Comparison of ENCODE assay signal across 16 cellular contexts in genomic region chr12:82855872-82856271, GRCh38.
A peak's percentile ranks its signal among the peaks of the same experiment; 100 is the strongest.
DNase-seq lines count a peak whose midpoint lies in the region; ATAC-seq, FAIRE-seq and TF ChIP-seq lines count a peak whose summit lies in the region.
"Had no signal": no experiment of that assay in that cellular context is flagged by ENCODE, and none has a peak within 500 bp of the region (broad histone marks: within the 10 kb centered on the region; RNA-seq: fewer than 3 reads in every experiment).

No MANE protein-coding gene starts in this region.

- FAIRE-seq in H1 (lab: Jason Lieb, UNC) (no peak), D721Med (lab: Jason Lieb, UNC) (no peak)

- H3K27me3 ChIP-seq in H1 (replicated peaks in 1 of 4; ENCODE audit: control insufficient read depth in 3 of 4, extremely low read depth in 1 of 4, insufficient read depth in 3 of 4, low read length in 3 of 4) = no peaks in the 10 kb centered on the region; a peak in 1 of 7 replicates
- H3K27me3 ChIP-seq: ovary had no signal

- no peak overlapping the region for H4K8ac ChIP-seq in H1 (ENCODE audit: extremely low read depth, insufficient read depth, low read length)

- H2BK120ac ChIP-seq in H1 (replicated peaks; ENCODE audit: low read depth, low read length) = no peak overlapping the region

- no peak for TF ChIP-seq CTCF in H1 (IDR thresholded peaks at IDR 0.05; ENCODE audit: control extremely low read depth in 1 of 3, insufficient read depth in 1 of 3, low read depth in 1 of 3, low read length in 3 of 3)
- TF ChIP-seq CTCF in D721Med (IDR thresholded peaks at IDR 0.05; ENCODE audit: insufficient read depth, missing control alignments) = no peak

- 0 out of 2 replicates have a peak overlapping the region, but pooled peaks have one; percentile 22 for H2BK12ac ChIP-seq in H1 (ENCODE audit: low read depth, low read length)

- no peaks in the 10 kb centered on the region for H3K23me2 ChIP-seq in H1 (ENCODE audit: low read depth, low read length)

- no peak overlapping the region for H2BK15ac ChIP-seq in H1 (ENCODE audit: low read length)

- no peak overlapping the region for H2AK5ac ChIP-seq in H1 (ENCODE audit: low read depth, low read length)

- peaks cover 3 to 11% (median 7%) of the 10 kb centered on the region in 4 experiments; a peak in 5 of 7 replicates for H3K4me1 ChIP-seq in H1 (replicated peaks in 1 of 4; ENCODE audit: control insufficient read depth in 3 of 4, insufficient read depth in 4 of 4, low read length in 3 of 4)

- POLR2A ChIA-PET in H1 (lab: Charles Lee; ENCODE audit: partially characterized antibody) = no interaction called here

- no peak overlapping the region for H3K23ac ChIP-seq in H1 (ENCODE audit: insufficient read length)

- H3K9me3 ChIP-seq in H1 (ENCODE audit: insufficient read depth in 2 of 2, low read depth in 1 of 2, low read length in 1 of 2) = no peaks in the 10 kb centered on the region
- H3K9me3 ChIP-seq: ovary had no signal

- H3K4me2 ChIP-seq in H1 (ENCODE audit: insufficient read depth in 1 of 2, low read depth in 2 of 2, low read length in 2 of 2) = no peak overlapping the region

- no peaks in the 10 kb centered on the region for H4K20me1 ChIP-seq in H1 (replicated peaks in 1 of 2; ENCODE audit: control insufficient read depth in 1 of 2, insufficient read depth in 2 of 2, low read length in 2 of 2)

- no peak overlapping the region for H4K5ac ChIP-seq in H1 (ENCODE audit: insufficient read length, low read depth, low read length)

- H3K18ac ChIP-seq in H1 (ENCODE audit: extremely low read depth, low read length) = no peak overlapping the region

- no peak overlapping the region for H3K4me3 ChIP-seq in H1 (ENCODE audit: extremely low read depth in 1 of 4, insufficient read depth in 2 of 4, low read depth in 3 of 4, low read length in 4 of 4)
- H3K4me3 ChIP-seq: ovary had no signal

- no peak for DNase-seq in H1 (ENCODE audit: low read depth in 1 of 2, low spot score in 2 of 2)
- DNase-seq in D721Med (ENCODE audit: insufficient read length, low spot score) = no peak
- no peak for DNase-seq in germinal center (ENCODE audit: low spot score)
- DNase-seq: HCEC 1CT; hippocampal formation; left colon; NCI-H187 treated with DMSO at 0.1 percent for 48 hours; NCI-H748 treated with DMSO at 0.1 percent for 48 hours; ovary; stimulated activated naive CD8-positive, alpha-beta T cell treated with anti-CD3 and anti-CD28 coated beads, Interleukin-15, amount 100 ng/mL, for 72 hours had no signal

- no peak overlapping the region for H3K27ac ChIP-seq in H1 (ENCODE audit: low read depth, low read length)
- H3K27ac ChIP-seq: ovary, VCaP had no signal

- no peaks in the 10 kb centered on the region for H3K79me1 ChIP-seq in H1 (ENCODE audit: low read depth, low read length)

- no peak overlapping the region for H2BK5ac ChIP-seq in H1 (ENCODE audit: low read depth, low read length)

- no peak overlapping the region for H3K14ac ChIP-seq in H1 (ENCODE audit: insufficient read length)

- H3K4ac ChIP-seq in H1 (replicated peaks; ENCODE audit: insufficient read length, low read depth, low read length) = no peak overlapping the region

- no peak overlapping the region for H4K91ac ChIP-seq in H1 (replicated peaks; ENCODE audit: insufficient read length, low read length)

- no peak for TF ChIP-seq EP300 in H1 (IDR thresholded peaks at IDR 0.05; ENCODE audit: borderline replicate concordance in 1 of 2, low read depth in 2 of 2, low read length in 2 of 2)

- ATAC-seq in GM18861 (IDR thresholded peaks at IDR 0.05; ENCODE audit: unreplicated experiment) (peak; percentile 93), GM21529 (IDR thresholded peaks at IDR 0.05; ENCODE audit: unreplicated experiment) (peak; percentile 57), HG03097 (IDR thresholded peaks at IDR 0.05; ENCODE audit: low FRiP score, unreplicated experiment) (peak; percentile 95), GM18868 (IDR thresholded peaks at IDR 0.05; ENCODE audit: unreplicated experiment) (no peak), GM21723 (IDR thresholded peaks at IDR 0.05; ENCODE audit: unreplicated experiment) (no peak)
- ATAC-seq: left colon; stimulated activated naive CD8-positive, alpha-beta T cell treated with anti-CD3 and anti-CD28 coated beads, Interleukin-15, amount 100 ng/mL, for 72 hours had no signal

- no peak overlapping the region for H3K9ac ChIP-seq in H1 (replicated peaks in 1 of 4; ENCODE audit: extremely low read depth in 1 of 4, low read depth in 3 of 4, low read length in 3 of 4)

- TF ChIP-seq POLR2A in H1 (IDR thresholded peaks at IDR 0.05; ENCODE audit: control extremely low read depth in 1 of 2, low read depth in 2 of 2, low read length in 2 of 2) = no peak

- H2BK20ac ChIP-seq in H1 (ENCODE audit: low read length) = no peak overlapping the region

- H3K79me2 ChIP-seq in H1 (ENCODE audit: control insufficient read depth in 1 of 2, insufficient read depth in 2 of 2, low read length in 2 of 2) = no peaks in the 10 kb centered on the region

- no peak for TF ChIP-seq RAD21 in H1 (IDR thresholded peaks at IDR 0.05 in 1 of 2, conservative IDR thresholded peaks at IDR 0.05 in 1 of 2; ENCODE audit: low read depth in 2 of 2, low read length in 2 of 2)

- H2AFZ ChIP-seq in H1 (ENCODE audit: low read length) = no peak overlapping the region

- peaks cover 0 to 5% (median 0%) of the 10 kb centered on the region in 4 experiments; a peak in 2 of 8 replicates for H3K36me3 ChIP-seq in H1 (ENCODE audit: control insufficient read depth in 2 of 4, insufficient read depth in 4 of 4, low read length in 3 of 4)
- H3K36me3 ChIP-seq: ovary had no signal

- CTCF ChIA-PET in H1 (lab: Charles Lee; ENCODE audit: partially characterized antibody) = interaction anchor here (1.3 kb wide), 1 partner anchor 533 kb away, joined by 4 read pairs; no protein-coding TSS in a partner anchor

- no peak overlapping the region for H3K56ac ChIP-seq in H1 (replicated peaks; ENCODE audit: insufficient read length, low read depth, low read length)

TF ChIP-seq in H1, 55 proteins besides CTCF, POLR2A, EP300 and RAD21:
- TF ChIP-seq SP2 (IDR thresholded peaks at IDR 0.05; ENCODE audit: low read length) = no peak
- no peak for TF ChIP-seq KDM1A (IDR thresholded peaks at IDR 0.05; ENCODE audit: borderline replicate concordance, low read length)
- no peak for TF ChIP-seq HDAC6 (IDR thresholded peaks at IDR 0.05; ENCODE audit: low read depth, low read length)
- no peak for TF ChIP-seq SRF (IDR thresholded peaks at IDR 0.05; ENCODE audit: low read depth, low read length)
- TF ChIP-seq CHD1 (IDR thresholded peaks at IDR 0.05; ENCODE audit: low read depth, low read length) = no peak
- TF ChIP-seq EGR1 (IDR thresholded peaks at IDR 0.05; ENCODE audit: borderline replicate concordance, low read depth, low read length) = no peak
- no peak for TF ChIP-seq ATF3 (IDR thresholded peaks at IDR 0.05; ENCODE audit: insufficient read depth, low read depth, low read length)
- no peak for TF ChIP-seq ASH2L (IDR thresholded peaks at IDR 0.05; ENCODE audit: low read length)
- no peak for TF ChIP-seq SIN3A (conservative IDR thresholded peaks at IDR 0.05 in 1 of 2, IDR thresholded peaks at IDR 0.05 in 1 of 2; ENCODE audit: low read depth in 1 of 2, low read length in 2 of 2)
- no peak for TF ChIP-seq MAX (IDR thresholded peaks at IDR 0.05)
- no peak for TF ChIP-seq CTBP2 (IDR thresholded peaks at IDR 0.05; ENCODE audit: borderline replicate concordance, insufficient read depth, insufficient read length, low read length)
- TF ChIP-seq MAFK (IDR thresholded peaks at IDR 0.05; ENCODE audit: low read depth, low read length) = no peak

Comparison
In these comparisons a context has a peak if more than half of its experiments do, and no peak if none do; other contexts are left out.
1. ATAC-seq: peak in GM18861 (single experiment), GM21529 (single experiment) and HG03097 (single experiment); none in GM18868 (single experiment) and GM21723 (single experiment).